19 cellular contexts compared by ENCODE assay signal in the genomic region with DNA sequence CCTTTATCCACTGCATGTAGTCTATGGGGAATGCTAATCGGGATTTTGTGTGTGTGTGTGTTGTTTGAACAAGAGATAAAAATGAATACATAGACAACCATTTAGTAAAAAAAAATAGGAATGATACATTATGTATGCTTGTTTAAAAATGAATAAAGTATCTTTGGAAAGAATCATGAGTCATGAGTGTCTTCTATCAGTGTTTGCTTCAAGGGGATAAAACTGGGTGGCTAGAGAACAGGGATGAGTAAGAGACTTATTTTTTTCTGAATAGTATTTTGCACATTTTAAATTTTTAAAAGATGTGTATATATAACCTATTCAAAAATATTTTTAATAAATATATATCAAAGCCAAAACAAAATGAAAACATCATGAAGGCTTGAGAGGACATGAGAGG.
"Had no signal": no experiment of that assay in that cellular context is flagged by ENCODE, and none has a peak within 500 bp of the region (broad histone marks: within the 10 kb centered on the region; RNA-seq: fewer than 3 reads in every experiment).

No MANE protein-coding gene starts in this region.

- H3K27ac ChIP-seq: colonic mucosa, right lobe of liver had no signal

- DNase-seq: activated CD4-positive, alpha-beta memory T cell treated with anti-CD3 and anti-CD28 coated beads for 36 hours; activated effector memory CD4-positive, alpha-beta T cell treated with anti-CD3 and anti-CD28 coated beads, Interleukin-2, amount 50 U/mL, for 16 hours; activated T-cell treated with anti-CD3 and anti-CD28 coated beads, Interleukin-2, amount 50 U/mL, for 4 hours; aorta; colonic mucosa; effector CD8-positive, alpha-beta T cell; foreskin melanocyte; head of caudate nucleus; mammary epithelial cell; mucosa of descending colon; naive thymus-derived CD8-positive, alpha-beta T cell; nucleus accumbens; right lobe of liver; stimulated activated CD4-positive, alpha-beta T cell treated with anti-CD3 and anti-CD28 coated beads, Interleukin-12 subunit alpha, Interleukin-12 subunit beta, amount 100 ng/mL, for 4 hours; stimulated activated naive CD4-positive, alpha-beta T cell had no signal

- ATAC-seq: activated naive CD4-positive, alpha-beta T cell treated with anti-CD3 and anti-CD28 coated beads, Interleukin-2, amount 50 U/mL, for 72 hours; activated T-cell treated with anti-CD3 and anti-CD28 coated beads, Interleukin-2, amount 50 U/mL, for 4 hours; left lobe of liver; mucosa of descending colon; naive thymus-derived CD8-positive, alpha-beta T cell; right lobe of liver had no signal

- H3K27me3 Mint-ChIP-seq: activated CD4-positive, alpha-beta memory T cell treated with anti-CD3 and anti-CD28 coated beads for 36 hours; naive thymus-derived CD8-positive, alpha-beta T cell; progenitor cell of endocrine pancreas; type B pancreatic cell had no signal

- H3K9me3 ChIP-seq: colonic mucosa, mucosa of descending colon, right lobe of liver had no signal

- H3K4me3 ChIP-seq: colonic mucosa, mucosa of descending colon, right lobe of liver had no signal

- H3K4me1 ChIP-seq: colonic mucosa, right lobe of liver had no signal

- H3K36me3 Mint-ChIP-seq: activated CD4-positive, alpha-beta memory T cell treated with anti-CD3 and anti-CD28 coated beads for 36 hours; activated naive CD4-positive, alpha-beta T cell treated with anti-CD3 and anti-CD28 coated beads, Interleukin-2, amount 50 U/mL, for 72 hours; naive thymus-derived CD8-positive, alpha-beta T cell; type B pancreatic cell had no signal

- H3K9me3 Mint-ChIP-seq: activated naive CD4-positive, alpha-beta T cell treated with anti-CD3 and anti-CD28 coated beads, Interleukin-2, amount 50 U/mL, for 72 hours; type B pancreatic cell had no signal

- H3K36me3 ChIP-seq: colonic mucosa, right lobe of liver had no signal

- H3K27ac Mint-ChIP-seq: activated CD4-positive, alpha-beta memory T cell treated with anti-CD3 and anti-CD28 coated beads for 36 hours; activated naive CD4-positive, alpha-beta T cell treated with anti-CD3 and anti-CD28 coated beads, Interleukin-2, amount 50 U/mL, for 72 hours; naive thymus-derived CD8-positive, alpha-beta T cell; progenitor cell of endocrine pancreas; type B pancreatic cell had no signal

- H3K4me3 Mint-ChIP-seq: activated CD4-positive, alpha-beta memory T cell treated with anti-CD3 and anti-CD28 coated beads for 36 hours; activated T-cell treated with anti-CD3 and anti-CD28 coated beads, Interleukin-2, amount 50 U/mL, for 4 hours; naive thymus-derived CD8-positive, alpha-beta T cell; type B pancreatic cell had no signal

- H3K27me3 ChIP-seq: colonic mucosa, right lobe of liver had no signal

- H3K4me1 Mint-ChIP-seq: naive thymus-derived CD8-positive, alpha-beta T cell had no signal
